In the genomic region with DNA sequence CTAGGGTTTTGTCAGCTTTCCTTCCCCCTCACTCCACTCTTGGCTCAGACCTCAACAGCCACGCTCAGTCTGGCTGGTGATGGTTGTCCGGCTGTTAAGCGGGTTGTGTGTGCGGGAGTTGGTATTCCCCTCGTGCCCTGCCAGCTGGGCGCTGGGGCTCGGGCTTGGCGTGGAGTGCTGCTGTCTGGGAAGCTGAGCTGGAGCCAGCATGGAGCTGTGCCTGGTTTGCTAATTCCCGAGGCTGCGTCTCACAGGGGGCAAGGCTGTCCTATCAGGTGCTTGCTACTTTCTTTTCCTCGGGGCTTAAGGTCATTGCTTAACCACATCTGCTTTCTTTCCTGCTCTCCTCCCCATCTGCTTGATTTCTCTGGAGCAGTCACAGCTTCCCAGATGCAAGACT, we compare ENCODE assay signal across 1 cellular context.
TF ChIP-seq lines count a peak whose summit lies in the region.

No MANE protein-coding gene starts in this region.

TF ChIP-seq in SK-N-SH, 30 proteins besides CTCF, POLR2A, EP300 and RAD21 (continued from another document):
- no peak for TF ChIP-seq FOSL2 (IDR thresholded peaks at IDR 0.05; ENCODE audit: borderline replicate concordance, low read depth)
- TF ChIP-seq NRF1 (IDR thresholded peaks at IDR 0.05; ENCODE audit: low read depth, low read length): no peak
- TF ChIP-seq, protein P1, sequence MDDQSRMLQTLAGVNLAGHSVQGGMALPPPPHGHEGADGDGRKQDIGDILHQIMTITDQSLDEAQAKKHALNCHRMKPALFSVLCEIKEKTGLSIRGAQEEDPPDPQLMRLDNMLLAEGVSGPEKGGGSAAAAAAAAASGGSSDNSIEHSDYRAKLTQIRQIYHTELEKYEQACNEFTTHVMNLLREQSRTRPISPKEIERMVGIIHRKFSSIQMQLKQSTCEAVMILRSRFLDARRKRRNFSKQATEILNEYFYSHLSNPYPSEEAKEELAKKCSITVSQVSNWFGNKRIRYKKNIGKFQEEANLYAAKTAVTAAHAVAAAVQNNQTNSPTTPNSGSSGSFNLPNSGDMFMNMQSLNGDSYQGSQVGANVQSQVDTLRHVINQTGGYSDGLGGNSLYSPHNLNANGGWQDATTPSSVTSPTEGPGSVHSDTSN (IDR thresholded peaks at IDR 0.05): peak; percentile 9; the same call in 1 of the 2 replicates
- TF ChIP-seq GATA2 (CRISPR knock-in tag; IDR thresholded peaks at IDR 0.05): no peak
- TF ChIP-seq, protein P2, sequence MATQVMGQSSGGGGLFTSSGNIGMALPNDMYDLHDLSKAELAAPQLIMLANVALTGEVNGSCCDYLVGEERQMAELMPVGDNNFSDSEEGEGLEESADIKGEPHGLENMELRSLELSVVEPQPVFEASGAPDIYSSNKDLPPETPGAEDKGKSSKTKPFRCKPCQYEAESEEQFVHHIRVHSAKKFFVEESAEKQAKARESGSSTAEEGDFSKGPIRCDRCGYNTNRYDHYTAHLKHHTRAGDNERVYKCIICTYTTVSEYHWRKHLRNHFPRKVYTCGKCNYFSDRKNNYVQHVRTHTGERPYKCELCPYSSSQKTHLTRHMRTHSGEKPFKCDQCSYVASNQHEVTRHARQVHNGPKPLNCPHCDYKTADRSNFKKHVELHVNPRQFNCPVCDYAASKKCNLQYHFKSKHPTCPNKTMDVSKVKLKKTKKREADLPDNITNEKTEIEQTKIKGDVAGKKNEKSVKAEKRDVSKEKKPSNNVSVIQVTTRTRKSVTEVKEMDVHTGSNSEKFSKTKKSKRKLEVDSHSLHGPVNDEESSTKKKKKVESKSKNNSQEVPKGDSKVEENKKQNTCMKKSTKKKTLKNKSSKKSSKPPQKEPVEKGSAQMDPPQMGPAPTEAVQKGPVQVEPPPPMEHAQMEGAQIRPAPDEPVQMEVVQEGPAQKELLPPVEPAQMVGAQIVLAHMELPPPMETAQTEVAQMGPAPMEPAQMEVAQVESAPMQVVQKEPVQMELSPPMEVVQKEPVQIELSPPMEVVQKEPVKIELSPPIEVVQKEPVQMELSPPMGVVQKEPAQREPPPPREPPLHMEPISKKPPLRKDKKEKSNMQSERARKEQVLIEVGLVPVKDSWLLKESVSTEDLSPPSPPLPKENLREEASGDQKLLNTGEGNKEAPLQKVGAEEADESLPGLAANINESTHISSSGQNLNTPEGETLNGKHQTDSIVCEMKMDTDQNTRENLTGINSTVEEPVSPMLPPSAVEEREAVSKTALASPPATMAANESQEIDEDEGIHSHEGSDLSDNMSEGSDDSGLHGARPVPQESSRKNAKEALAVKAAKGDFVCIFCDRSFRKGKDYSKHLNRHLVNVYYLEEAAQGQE (IDR thresholded peaks at IDR 0.05; ENCODE audit: low read depth, low read length): no peak
- no peak for TF ChIP-seq POLR2AphosphoS5 (IDR thresholded peaks at IDR 0.05; ENCODE audit: low read depth, low read length)
- no peak for TF ChIP-seq ELF1 (IDR thresholded peaks at IDR 0.05)
- TF ChIP-seq TAF1 (IDR thresholded peaks at IDR 0.05; ENCODE audit: borderline replicate concordance, low read depth, low read length): no peak
- peak; percentile 34; the same call in 1 of the 2 replicates for TF ChIP-seq NFIC (IDR thresholded peaks at IDR 0.05; ENCODE audit: borderline replicate concordance)
- TF ChIP-seq, protein P3, sequence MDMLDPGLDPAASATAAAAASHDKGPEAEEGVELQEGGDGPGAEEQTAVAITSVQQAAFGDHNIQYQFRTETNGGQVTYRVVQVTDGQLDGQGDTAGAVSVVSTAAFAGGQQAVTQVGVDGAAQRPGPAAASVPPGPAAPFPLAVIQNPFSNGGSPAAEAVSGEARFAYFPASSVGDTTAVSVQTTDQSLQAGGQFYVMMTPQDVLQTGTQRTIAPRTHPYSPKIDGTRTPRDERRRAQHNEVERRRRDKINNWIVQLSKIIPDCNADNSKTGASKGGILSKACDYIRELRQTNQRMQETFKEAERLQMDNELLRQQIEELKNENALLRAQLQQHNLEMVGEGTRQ (IDR thresholded peaks at IDR 0.05; ENCODE audit: borderline replicate concordance, low read depth, low read length): no peak
- no peak for TF ChIP-seq YY1 (IDR thresholded peaks at IDR 0.05; ENCODE audit: low read depth)
